8 cellular contexts compared by ENCODE assay signal in genomic region chr11:33257160-33257896, GRCh38. TPM values are rescaled to one million over a fixed set of nuclear protein-coding genes. Genes with fewer than 3 reads are reported as not detected.
DNase-seq lines count a peak whose midpoint lies in the region; ATAC-seq and TF ChIP-seq lines count a peak whose summit lies in the region.

TSS of gene HIPK3 (plus strand) at chr11:33257381.

- no peaks in the 10 kb centered on the region for H3K27me3 Mint-ChIP-seq in Calu3 (ENCODE audit: unreplicated experiment)

- peak within 1 kb of the TSS; percentile 73 for H3K27ac ChIP-seq in OCI-LY3 (ENCODE audit: low read length)

- H3K4me2 ChIP-seq in OCI-LY3 (ENCODE audit: low read length), result peak within 1 kb of the TSS; percentile 84

- H3K4me3 Mint-ChIP-seq in Calu3 (ENCODE audit: low read depth, unreplicated experiment), result peak within 1 kb of the TSS; percentile 99

- H3K36me3 ChIP-seq in OCI-LY3 (replicated peaks; ENCODE audit: low read depth, low read length) (no peaks in the 10 kb centered on the region), mucosa of descending colon (ENCODE audit: low read depth) (no peaks in the 10 kb centered on the region)

- BruUV-seq in Calu3 (replicated peaks; lab: Mats Ljungman, UMichigan), result no TSS peak

- H4K20me1 ChIP-seq in OCI-LY3 (ENCODE audit: insufficient read depth, low read length), result peaks cover 27% of the 10 kb centered on the region

- peak within 1 kb of the TSS; percentile 100 for H2AFZ ChIP-seq in OCI-LY3 (ENCODE audit: low read depth, low read length)

- H3K4me1 ChIP-seq in OCI-LY3 (ENCODE audit: low read length), result peaks cover 13% of the 10 kb centered on the region
- H3K4me1 ChIP-seq in mucosa of descending colon (ENCODE audit: low read depth), result peaks cover 16% of the 10 kb centered on the region

- peak within 1 kb of the TSS; percentile 93 for H3K9ac ChIP-seq in OCI-LY3 (ENCODE audit: low read length)

- H3K36me3 Mint-ChIP-seq in Calu3 (ENCODE audit: insufficient read depth, unreplicated experiment), result peaks cover 46% of the 10 kb centered on the region

- H3K9me3 Mint-ChIP-seq in Calu3 (ENCODE audit: low read depth, unreplicated experiment), result no peaks in the 10 kb centered on the region

- intact Hi-C loops in Calu3 (cut with micrococcal nuclease; ENCODE audit: unreplicated experiment), result loop anchor here (5.0 kb wide), 2 partner anchors 90 to 435 kb away; no protein-coding TSS in a partner anchor
- intact Hi-C loops in mucosa of descending colon (cut with DNase I, micrococcal nuclease), result loop anchor here in 1 of 2 donors (10.0 kb wide), 1 partner anchor 67 kb away; no protein-coding TSS in a partner anchor

- ATAC-seq in mucosa of descending colon, result peak; percentile 91

- H3K79me2 ChIP-seq in OCI-LY3 (ENCODE audit: low read length), result peaks cover 50% of the 10 kb centered on the region

- no peaks in the 10 kb centered on the region for H3K27me3 ChIP-seq in OCI-LY3 (ENCODE audit: low read depth, low read length)

- H3K27ac Mint-ChIP-seq in Calu3 (ENCODE audit: unreplicated experiment), result peak within 1 kb of the TSS; percentile 97

- TF ChIP-seq CTCF in Calu3 (IDR thresholded peaks at IDR 0.05; ENCODE audit: unreplicated experiment) (no peak), GM20000 (IDR thresholded peaks at IDR 0.05; ENCODE audit: extremely low read depth, missing control alignments) (peak; percentile 72), OCI-LY3 (IDR thresholded peaks at IDR 0.05; ENCODE audit: low read depth, low read length) (no peak; the same call in 1 of the 2 replicates), epithelial cell of esophagus (IDR thresholded peaks at IDR 0.05; ENCODE audit: insufficient read depth, low read depth, low read length, missing control alignments) (no peak), mucosa of descending colon (IDR thresholded peaks at IDR 0.05) (peak; percentile 65)

- DNase-seq in Calu3 (peak; percentile 91), GM20000 (ENCODE audit: low spot score) (peak; percentile 96), HT-29 (ENCODE audit: low spot score) (peak; percentile 84), activated T-cell treated with anti-CD3 and anti-CD28 coated beads for 24 hours (ENCODE audit: low read depth) (peak; percentile 68), epithelial cell of esophagus (ENCODE audit: low read depth) (peak; percentile 77), mucosa of descending colon (peak; percentile 81 to 91 (median 91))
- DNase-seq in stimulated activated CD8-positive, alpha-beta memory T cell treated with anti-CD3 and anti-CD28 coated beads, Interleukin-4, amount 100 ng/mL, for 1 hour (ENCODE audit: low read depth in 2 of 2, low spot score in 1 of 2), result peak; percentile 50 to 58

- CTCF ChIA-PET in Calu3 (lab: Charles Lee), result no interaction called here

- H3K9me3 ChIP-seq in OCI-LY3 (ENCODE audit: insufficient read depth, low read length) (no peaks in the 10 kb centered on the region), mucosa of descending colon (no peaks in the 10 kb centered on the region)

- H3K4me1 Mint-ChIP-seq in Calu3 (ENCODE audit: low read depth, unreplicated experiment), result peaks cover 31% of the 10 kb centered on the region

- H3K4me3 ChIP-seq in OCI-LY3 (ENCODE audit: low read length) (peak within 1 kb of the TSS; percentile 99), epithelial cell of esophagus (ENCODE audit: low read length) (peak within 1 kb of the TSS; percentile 72), mucosa of descending colon (peak within 1 kb of the TSS; percentile 95)

RNA-seq across cellular contexts. Expression of gene HIPK3, which starts in this region (rescaled TPM):
- total RNA-seq in Calu3 (2022) (53.6 and 61.5 TPM in 2 replicates), mucosa of descending colon (100 to 1,000 TPM in 1 of 3 donors, 10 to 100 TPM in 2; 67.0 to 254 (median 69.7) TPM)
- 27.2 and 31.1 TPM in 2 replicates for total RNA-seq in HT-29 (2014; rRNA removed; shearing (Covaris generic))

Comparison
In these comparisons a context has a peak if more than half of its experiments do, and no peak if none do; other contexts are left out.
1. Peak in every context shown above with its lines: DNase-seq, ATAC-seq, H3K4me3 ChIP-seq and H3K27ac ChIP-seq.
2. CTCF ChIP-seq: peak in GM20000 (single experiment) and mucosa of descending colon (single experiment); none in Calu3 (single experiment), OCI-LY3 (single experiment) and epithelial cell of esophagus (single experiment).